In the genomic region with DNA sequence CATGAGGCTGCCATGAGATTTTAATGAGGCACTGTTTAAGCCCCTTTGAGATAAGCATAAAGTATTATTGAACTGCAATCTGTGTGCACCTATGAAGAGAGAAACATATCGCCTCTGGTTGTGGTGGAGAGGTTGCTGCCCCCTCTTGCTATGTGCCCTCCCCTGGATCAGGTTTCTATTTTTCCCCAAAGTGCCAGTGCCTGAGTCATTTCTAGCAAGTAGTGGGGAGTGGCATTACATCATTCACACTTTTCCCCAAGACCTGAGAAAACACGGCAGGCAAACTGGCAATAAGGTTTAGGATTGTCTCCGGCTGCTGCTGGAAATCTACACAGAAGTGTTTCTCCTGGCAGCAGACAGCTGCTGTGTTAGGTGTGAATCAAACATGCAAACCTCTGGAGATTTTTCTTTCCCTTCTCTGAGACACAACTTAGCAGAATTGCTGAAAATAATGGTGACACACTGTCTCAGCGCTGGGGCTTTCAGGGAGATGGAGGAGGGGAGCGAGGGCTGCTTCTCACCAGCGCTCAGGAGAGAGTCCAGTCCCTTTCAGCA, we compare ENCODE assay signal across 10 cellular contexts. TPM values are rescaled to one million over a fixed set of nuclear protein-coding genes. Genes with fewer than 3 reads are reported as not detected.
DNase-seq lines count a peak whose midpoint lies in the region; ATAC-seq and TF ChIP-seq lines count a peak whose summit lies in the region.
"Had no signal": no experiment of that assay in that cellular context is flagged by ENCODE, and none has a peak within 500 bp of the region (broad histone marks: within the 10 kb centered on the region; RNA-seq: fewer than 3 reads in every experiment).

No MANE protein-coding gene starts in this region.

- no peak overlapping the region for H4K5ac ChIP-seq in IMR-90 (ENCODE audit: low read depth, low read length)

- peak overlapping the region; percentile 44 for H3K27ac Mint-ChIP-seq in activated naive CD8-positive, alpha-beta T cell treated with anti-CD3 and anti-CD28 coated beads, Interleukin-2, amount 50 U/mL, for 24 hours

- dilution Hi-C loops in IMR-90 (cut with HindIII; ENCODE audit: low sequenced_read_pairs, unreplicated experiment): no loop called here

- WGBS in IMR-90 (ENCODE audit: extremely low coverage in 2 of 2, insufficient read length in 1 of 2), 2 experiments: no CpG with 5 or more reads among the region's 6 CpGs
- 21% methylated on average over 6 of the region's 6 CpGs for WGBS in mesenchymal stem cell

- no peak overlapping the region for H3K4ac ChIP-seq in IMR-90 (ENCODE audit: low read depth, low read length)
- no peak overlapping the region for H3K4ac ChIP-seq in mesenchymal stem cell (ENCODE audit: low read depth in 1 of 2, low read length in 2 of 2)

- H3K9me3 Mint-ChIP-seq in activated naive CD8-positive, alpha-beta T cell treated with anti-CD3 and anti-CD28 coated beads, Interleukin-2, amount 50 U/mL, for 24 hours: peaks cover 13% of the 10 kb centered on the region

- intact Hi-C loops in IMR-90 (cut with micrococcal nuclease): loop anchor here (5.0 kb wide), 1 partner anchor 164 kb away; no protein-coding TSS in a partner anchor

- H3K36me3 Mint-ChIP-seq in activated naive CD8-positive, alpha-beta T cell treated with anti-CD3 and anti-CD28 coated beads, Interleukin-2, amount 50 U/mL, for 24 hours (ENCODE audit: low read depth): peaks cover 13% of the 10 kb centered on the region

- H3K27ac ChIP-seq in IMR-90 (ENCODE audit: insufficient read depth, low read length) (no peak overlapping the region), mesenchymal stem cell (ENCODE audit: low read length, poor library complexity, severe bottlenecking) (no peak overlapping the region)
- H3K27ac ChIP-seq: Peyer's patch had no signal

- no peak overlapping the region for H2AK9ac ChIP-seq in IMR-90 (replicated peaks; ENCODE audit: low read depth, low read length, poor library complexity)

- TF ChIP-seq CTCF in IMR-90 (conservative IDR thresholded peaks at IDR 0.05; ENCODE audit: low read depth, low read length): no peak

- H2AFZ ChIP-seq in IMR-90 (replicated peaks; ENCODE audit: low read length, poor library complexity) (peak overlapping the region; percentile 28), mesenchymal stem cell (ENCODE audit: low read depth, low read length) (no peak overlapping the region)

- peaks cover 91% of the 10 kb centered on the region for H3K4me1 Mint-ChIP-seq in activated naive CD8-positive, alpha-beta T cell treated with anti-CD3 and anti-CD28 coated beads, Interleukin-2, amount 50 U/mL, for 24 hours

- H2BK15ac ChIP-seq in IMR-90 (ENCODE audit: low read depth, low read length) (no peak overlapping the region), mesenchymal stem cell (ENCODE audit: low read depth, poor library complexity, severe bottlenecking) (no peak overlapping the region)

- H3K79me1 ChIP-seq in IMR-90 (ENCODE audit: low read depth in 1 of 2, low read length in 2 of 2) (no peaks in the 10 kb centered on the region), mesenchymal stem cell (replicated peaks; ENCODE audit: low read length, poor library complexity, severe bottlenecking) (no peaks in the 10 kb centered on the region)

- H3K23ac ChIP-seq in IMR-90 (ENCODE audit: low read depth, low read length) (no peak overlapping the region), mesenchymal stem cell (ENCODE audit: low read length in 2 of 2) (no peak overlapping the region)

- CTCF ChIA-PET in IMR-90 (lab: Yijun Ruan, JAX): no interaction called here

- H3K4me2 ChIP-seq in IMR-90 (ENCODE audit: low read depth, low read length) (peak overlapping the region; percentile 31), mesenchymal stem cell (ENCODE audit: low read length, poor library complexity, severe bottlenecking) (no peak overlapping the region)

- H4K8ac ChIP-seq in IMR-90 (ENCODE audit: low read depth in 2 of 2, low read length in 2 of 2): no peak overlapping the region
- H4K8ac ChIP-seq in mesenchymal stem cell (ENCODE audit: low read length): no peak overlapping the region

- in situ Hi-C loops in IMR-90 (cut with MboI; ENCODE audit: low sequenced_read_pairs): no loop called here

- H2AK5ac ChIP-seq in IMR-90 (ENCODE audit: low read depth, low read length) (no peak overlapping the region), mesenchymal stem cell (ENCODE audit: low read length, severe bottlenecking) (no peak overlapping the region)

- no peak overlapping the region for H3K4me3 ChIP-seq in IMR-90 (ENCODE audit: insufficient read depth, low read depth, low read length)
- H3K4me3 ChIP-seq in mesenchymal stem cell (ENCODE audit: insufficient read depth in 1 of 2, low read depth in 1 of 2, low read length in 2 of 2): no peak overlapping the region
- H3K4me3 ChIP-seq: Peyer's patch had no signal

- H2BK120ac ChIP-seq in IMR-90 (ENCODE audit: low read depth, low read length) (no peak overlapping the region), mesenchymal stem cell (ENCODE audit: low read depth, low read length) (no peak overlapping the region)

- H3K36me3 ChIP-seq in IMR-90 (ENCODE audit: control insufficient read depth, insufficient read depth, low read length) (no peaks in the 10 kb centered on the region), mesenchymal stem cell (ENCODE audit: control insufficient read depth in 1 of 2, insufficient read depth in 2 of 2, low read depth in 1 of 2, low read length in 2 of 2) (no peaks in the 10 kb centered on the region)
- H3K36me3 ChIP-seq: Peyer's patch had no signal

- H3K9ac ChIP-seq in IMR-90 (ENCODE audit: low read depth, low read length) (no peak overlapping the region), mesenchymal stem cell (ENCODE audit: low read length) (peak overlapping the region; percentile 5)

- H3K14ac ChIP-seq in IMR-90 (replicated peaks; ENCODE audit: low read depth, low read length) (no peak overlapping the region), mesenchymal stem cell (ENCODE audit: low read length in 2 of 2) (no peak overlapping the region)

- H2BK5ac ChIP-seq in IMR-90 (ENCODE audit: low read depth, low read length, poor library complexity, severe bottlenecking) (no peak overlapping the region), mesenchymal stem cell (ENCODE audit: low read depth, low read length, poor library complexity, severe bottlenecking) (no peak overlapping the region)

- POLR2A ChIA-PET in IMR-90 (lab: Charles Lee; ENCODE audit: unreplicated experiment): no interaction called here

- no peak overlapping the region for H2BK12ac ChIP-seq in mesenchymal stem cell (ENCODE audit: low read length in 2 of 2)

- no TSS peak for BruUV-seq in IMR-90 (replicated peaks; lab: Mats Ljungman, UMichigan)

- no peak overlapping the region for H2BK20ac ChIP-seq in IMR-90 (ENCODE audit: low read depth, low read length)

- H3K4me1 ChIP-seq in IMR-90 (ENCODE audit: control insufficient read depth, insufficient read depth, low read length) (peaks cover 11% of the 10 kb centered on the region; the same call in 1 of the 2 replicates), mesenchymal stem cell (ENCODE audit: control insufficient read depth, insufficient read depth, low read depth, low read length) (peaks cover 18% of the 10 kb centered on the region)

- ATAC-seq in IMR-90 (ENCODE audit: low read depth): no peak
- ATAC-seq in activated naive CD8-positive, alpha-beta T cell treated with anti-CD3 and anti-CD28 coated beads, Interleukin-2, amount 50 U/mL, for 24 hours: peak; percentile 16
- ATAC-seq in GM18520 (IDR thresholded peaks at IDR 0.05; ENCODE audit: unreplicated experiment): no peak

- peak overlapping the region; percentile 39 for H3K4me3 Mint-ChIP-seq in activated naive CD8-positive, alpha-beta T cell treated with anti-CD3 and anti-CD28 coated beads, Interleukin-2, amount 50 U/mL, for 24 hours

- H4K91ac ChIP-seq in IMR-90 (ENCODE audit: insufficient read depth, low read depth, low read length) (no peak overlapping the region), mesenchymal stem cell (ENCODE audit: low read length) (no peak overlapping the region)

- H4K20me1 ChIP-seq in IMR-90 (ENCODE audit: insufficient read depth, low read length): no peaks in the 10 kb centered on the region

- H3K18ac ChIP-seq in IMR-90 (ENCODE audit: low read depth, low read length) (no peak overlapping the region), mesenchymal stem cell (ENCODE audit: low read depth in 1 of 2, low read length in 2 of 2) (no peak overlapping the region)

- DNase-seq in DMS 273 (lab: John Stamatoyannopoulos, UW; ENCODE audit: unreplicated experiment): peak; percentile 87
- peak; percentile 10 for DNase-seq in IMR-90
- no peak for DNase-seq in activated naive CD8-positive, alpha-beta T cell treated with anti-CD3 and anti-CD28 coated beads, Interleukin-2, amount 50 U/mL, for 24 hours
- DNase-seq in mesenchymal stem cell: peak; percentile 58
- DNase-seq in stimulated activated CD4-positive, alpha-beta T cell treated with anti-CD3 and anti-CD28 coated beads, Interleukin-4, amount 100 ng/mL, for 24 hours: no peak
- DNase-seq in hippocampal formation (lab: John Stamatoyannopoulos, UW): no peak
- no peak for DNase-seq in NCI-H446 treated with DMSO at 0.1 percent for 48 hours (lab: John Stamatoyannopoulos, UW)
- DNase-seq: midbrain, Peyer's patch had no signal

- H3K27me3 ChIP-seq in IMR-90 (ENCODE audit: control insufficient read depth, insufficient read depth, low read length) (peaks cover 21% of the 10 kb centered on the region), mesenchymal stem cell (ENCODE audit: control insufficient read depth in 1 of 2, insufficient read depth in 1 of 2, low read length in 2 of 2) (peaks cover 4 to 19% of the 10 kb centered on the region in 2 experiments)
- H3K27me3 ChIP-seq: Peyer's patch had no signal

- H3K9me3 ChIP-seq in IMR-90 (ENCODE audit: control insufficient read depth, insufficient read depth, low read length): no peaks in the 10 kb centered on the region
- H3K9me3 ChIP-seq in mesenchymal stem cell (ENCODE audit: control insufficient read depth, low read length): no peaks in the 10 kb centered on the region
- H3K9me3 ChIP-seq: Peyer's patch had no signal

- no peak for TF ChIP-seq RAD21 in IMR-90 (IDR thresholded peaks at IDR 0.05; ENCODE audit: low read length)

- peaks cover 16% of the 10 kb centered on the region for H3K27me3 Mint-ChIP-seq in activated naive CD8-positive, alpha-beta T cell treated with anti-CD3 and anti-CD28 coated beads, Interleukin-2, amount 50 U/mL, for 24 hours

- H3K9me1 ChIP-seq in IMR-90 (ENCODE audit: insufficient read depth, low read length): no peaks in the 10 kb centered on the region; the same call in 1 of the 2 replicates

- no peak for TF ChIP-seq POLR2A in IMR-90 (IDR thresholded peaks at IDR 0.05; ENCODE audit: low read depth, low read length)

- no peak overlapping the region for H3K56ac ChIP-seq in IMR-90 (ENCODE audit: extremely low read depth, insufficient read depth, low read length)

RNA-seq across cellular contexts. Expression of a gene that starts 13.6 kb away (rescaled TPM):
- total RNA-seq in IMR-90 (2012; rRNA removed): 0.18 and 0.28 TPM in 2 replicates
- polyA plus RNA-seq in IMR-90 (2012; rRNA removed): 0.15 and 0.16 TPM in 2 replicates
- polyA plus RNA-seq in IMR-90 (2012; cell fraction: cytosol; rRNA removed): 0.08 and 0.15 TPM in 2 replicates
- polyA plus RNA-seq in IMR-90 (2012; cell fraction: nucleus; rRNA removed; ENCODE audit: low replicate concordance): 0.36 and 0.70 TPM in 2 replicates
- polyA plus RNA-seq in mesenchymal stem cell (2013, experiment 1 of 2): 1.0 TPM
- polyA plus RNA-seq in mesenchymal stem cell (2013, experiment 2 of 2): 0.97 TPM

RNA-seq across cellular contexts. Expression of a gene that starts 28.8 kb away (rescaled TPM):
- 6.4 and 6.5 TPM in 2 replicates for total RNA-seq in IMR-90 (2012; rRNA removed)
- 1.8 and 2.5 TPM in 2 replicates for polyA plus RNA-seq in IMR-90 (2012; rRNA removed)
- 0.64 and 0.82 TPM in 2 replicates for polyA plus RNA-seq in IMR-90 (2012; cell fraction: cytosol; rRNA removed)
- 0.58 and 2.8 TPM in 2 replicates for polyA plus RNA-seq in IMR-90 (2012; cell fraction: nucleus; rRNA removed; ENCODE audit: low replicate concordance)
- 3.1 TPM for polyA plus RNA-seq in mesenchymal stem cell (2013, experiment 1 of 2)
- 3.3 TPM for polyA plus RNA-seq in mesenchymal stem cell (2013, experiment 2 of 2)

Comparison
In these comparisons a context has a peak if more than half of its experiments do, and no peak if none do; other contexts are left out.
1. DNase-seq: peak in DMS 273 (single experiment), IMR-90 (single experiment) and mesenchymal stem cell (single experiment); none in activated naive CD8-positive, alpha-beta T cell treated with anti-CD3 and anti-CD28 coated beads, Interleukin-2, amount 50 U/mL, for 24 hours (single experiment), stimulated activated CD4-positive, alpha-beta T cell treated with anti-CD3 and anti-CD28 coated beads, Interleukin-4, amount 100 ng/mL, for 24 hours (single experiment), hippocampal formation (0 of 2) and NCI-H446 treated with DMSO at 0.1 percent for 48 hours (single experiment).